ENCODE assay signal across 29 cellular contexts in the genomic region with DNA sequence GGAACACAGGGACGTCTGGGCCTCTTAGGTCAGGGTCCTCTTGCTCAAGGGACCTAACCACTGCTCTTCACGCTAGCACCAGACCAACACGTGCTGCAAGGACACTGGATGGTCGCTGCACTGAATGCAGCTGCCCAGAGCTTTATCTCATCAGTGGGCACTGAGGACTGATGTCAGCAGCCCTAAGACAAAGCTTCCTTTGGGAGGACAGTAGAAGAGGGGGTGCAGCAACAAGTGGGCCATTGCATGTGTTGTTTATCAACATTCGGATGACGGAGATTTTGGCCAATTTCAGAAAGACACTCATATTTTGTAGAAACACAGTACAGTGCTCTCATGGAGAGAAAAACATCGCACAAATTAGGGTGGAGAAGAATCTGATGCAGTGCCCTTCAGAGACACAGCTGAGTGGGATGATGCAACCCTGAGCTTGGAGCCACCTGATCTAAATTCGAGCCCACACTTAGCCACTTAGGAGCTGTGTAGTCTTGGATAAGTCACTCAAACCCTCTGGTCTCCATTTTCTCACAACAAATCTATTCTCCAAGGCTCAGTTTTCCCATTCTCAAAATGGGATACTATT. TPM values are rescaled to one million over a fixed set of nuclear protein-coding genes. Genes with fewer than 3 reads are reported as not detected.
"Had no signal": no experiment of that assay in that cellular context is flagged by ENCODE, and none has a peak within 500 bp of the region (broad histone marks: within the 10 kb centered on the region; RNA-seq: fewer than 3 reads in every experiment).

No MANE protein-coding gene starts in this region.

- H3K79me2 ChIP-seq: hepatocyte had no signal

- H3K27ac Mint-ChIP-seq: activated naive CD8-positive, alpha-beta T cell treated with anti-CD3 and anti-CD28 coated beads for 36 hours; activated T-cell treated with anti-CD3 and anti-CD28 coated beads, Interleukin-2, amount 50 U/mL, for 72 hours; naive B cell; stimulated activated naive CD8-positive, alpha-beta T cell treated with anti-CD3 and anti-CD28 coated beads, Interleukin-15, amount 100 ng/mL, for 72 hours; T-helper 1 cell treated with Interleukin-12 subunit alpha and Interleukin-12 subunit beta and Interleukin-4 antibody, amounts not matched to agents 30 μg/mL and 1 μg/mL, for 36 hours had no signal

- ATAC-seq: activated T-cell treated with anti-CD3 and anti-CD28 coated beads, Interleukin-2, amount 50 U/mL, for 72 hours; mucosa of descending colon; sciatic nerve; stimulated activated naive CD8-positive, alpha-beta T cell treated with anti-CD3 and anti-CD28 coated beads, Interleukin-15, amount 100 ng/mL, for 72 hours; upper lobe of right lung had no signal

- H3K36me3 Mint-ChIP-seq: activated naive CD8-positive, alpha-beta T cell treated with anti-CD3 and anti-CD28 coated beads for 36 hours; naive B cell had no signal

- H3K4me1 Mint-ChIP-seq: activated naive CD8-positive, alpha-beta T cell treated with anti-CD3 and anti-CD28 coated beads for 36 hours; central memory CD8-positive, alpha-beta T cell; neural crest cell; stimulated activated naive CD8-positive, alpha-beta T cell treated with anti-CD3 and anti-CD28 coated beads, Interleukin-15, amount 100 ng/mL, for 72 hours had no signal

- FAIRE-seq: endothelial cell of umbilical vein, kidney had no signal

- H3K9me3 ChIP-seq: esophagus muscularis mucosa, left ventricle myocardium inferior, mucosa of descending colon, ovary, thoracic aorta, upper lobe of right lung had no signal

- H3K4me1 ChIP-seq: esophagus muscularis mucosa, left ventricle myocardium inferior, upper lobe of right lung had no signal

- H3K9me3 Mint-ChIP-seq: activated naive CD8-positive, alpha-beta T cell treated with anti-CD3 and anti-CD28 coated beads for 36 hours; activated T-cell treated with anti-CD3 and anti-CD28 coated beads, Interleukin-2, amount 50 U/mL, for 72 hours; central memory CD8-positive, alpha-beta T cell; neural crest cell; stimulated activated naive CD8-positive, alpha-beta T cell treated with anti-CD3 and anti-CD28 coated beads, Interleukin-15, amount 100 ng/mL, for 72 hours; T-helper 1 cell treated with Interleukin-12 subunit alpha and Interleukin-12 subunit beta and Interleukin-4 antibody, amounts not matched to agents 30 μg/mL and 1 μg/mL, for 36 hours had no signal

- DNase-seq: activated CD4-positive, alpha-beta T cell treated with anti-CD3 and anti-CD28 coated beads for 1 hour; activated CD4-positive, alpha-beta T cell treated with anti-CD3 and anti-CD28 coated beads, Interleukin-2, amount 50 U/mL, for 4 hours; activated gamma-delta T cell; activated naive CD8-positive, alpha-beta T cell treated with anti-CD3 and anti-CD28 coated beads for 36 hours; activated T-cell treated with anti-CD3 and anti-CD28 coated beads, Interleukin-2, amount 50 U/mL, for 72 hours; aorta; brain microvascular endothelial cell; effector CD4-positive, alpha-beta T cell; kidney; left ventricle myocardium inferior; mammary epithelial cell; mucosa of descending colon; naive B cell; ovary; stimulated activated CD4-positive, alpha-beta T cell treated with anti-CD3 and anti-CD28 coated beads, Interleukin-4, amount 100 ng/mL, for 1 hour; stimulated activated naive CD8-positive, alpha-beta T cell treated with anti-CD3 and anti-CD28 coated beads, Interleukin-15, amount 100 ng/mL, for 72 hours; upper lobe of right lung had no signal

- H3K27me3 Mint-ChIP-seq: stimulated activated naive CD8-positive, alpha-beta T cell treated with anti-CD3 and anti-CD28 coated beads, Interleukin-15, amount 100 ng/mL, for 72 hours had no signal

- H3K36me3 ChIP-seq: brain microvascular endothelial cell, esophagus muscularis mucosa, left ventricle myocardium inferior, ovary, thoracic aorta, upper lobe of right lung had no signal

- H3K4me3 Mint-ChIP-seq: activated naive CD8-positive, alpha-beta T cell treated with anti-CD3 and anti-CD28 coated beads for 36 hours; activated T-cell treated with anti-CD3 and anti-CD28 coated beads, Interleukin-2, amount 50 U/mL, for 72 hours; central memory CD8-positive, alpha-beta T cell; naive B cell; neural crest cell; stimulated activated naive CD8-positive, alpha-beta T cell treated with anti-CD3 and anti-CD28 coated beads, Interleukin-15, amount 100 ng/mL, for 72 hours; T-helper 1 cell treated with Interleukin-12 subunit alpha and Interleukin-12 subunit beta and Interleukin-4 antibody, amounts not matched to agents 30 μg/mL and 1 μg/mL, for 36 hours had no signal

- H3K4me2 ChIP-seq: hepatocyte, smooth muscle cell had no signal

- H3K27me3 ChIP-seq: brain microvascular endothelial cell, hepatocyte, ovary had no signal

- H2AFZ ChIP-seq: hepatocyte had no signal

- H3K27ac ChIP-seq: brain microvascular endothelial cell, coronary artery, esophagus muscularis mucosa, hepatocyte, left ventricle myocardium inferior, ovary, thoracic aorta, upper lobe of right lung, VCaP had no signal

- H3K4me3 ChIP-seq: coronary artery, esophagus muscularis mucosa, hepatocyte, left ventricle myocardium inferior, mucosa of descending colon, ovary, smooth muscle cell, thoracic aorta, upper lobe of right lung had no signal

RNA-seq across cellular contexts. Expression of gene OPALIN, which starts 1.7 kb away (rescaled TPM):
- total RNA-seq: activated CD8-positive, alpha-beta memory T cell treated with anti-CD3 and anti-CD28 coated beads for 36 hours; activated naive CD8-positive, alpha-beta T cell treated with anti-CD3 and anti-CD28 coated beads for 36 hours; activated T-cell treated with anti-CD3 and anti-CD28 coated beads, Interleukin-2, amount 50 U/mL, for 72 hours; aorta; endothelial cell of umbilical vein; esophagus muscularis mucosa; hepatocyte; kidney; left ventricle myocardium inferior; mammary epithelial cell; mucosa of descending colon; neural crest cell; ovary; sciatic nerve; smooth muscle cell; thoracic aorta; upper lobe of right lung had no signal
- polyA plus RNA-seq: aorta, endothelial cell of umbilical vein, hepatocyte, mammary epithelial cell, smooth muscle cell had no signal

RNA-seq across cellular contexts. Expression of gene DNTT, which starts 52.9 kb away (rescaled TPM):
- total RNA-seq: activated CD8-positive, alpha-beta memory T cell treated with anti-CD3 and anti-CD28 coated beads for 36 hours; activated naive CD8-positive, alpha-beta T cell treated with anti-CD3 and anti-CD28 coated beads for 36 hours; activated T-cell treated with anti-CD3 and anti-CD28 coated beads, Interleukin-2, amount 50 U/mL, for 72 hours; aorta; endothelial cell of umbilical vein; esophagus muscularis mucosa; hepatocyte; kidney; left ventricle myocardium inferior; mammary epithelial cell; mucosa of descending colon; neural crest cell; ovary; sciatic nerve; smooth muscle cell; thoracic aorta; upper lobe of right lung had no signal
- polyA plus RNA-seq: aorta, endothelial cell of umbilical vein, mammary epithelial cell, ovary, smooth muscle cell had no signal
